Comparison of ENCODE assay signal across 8 cellular contexts in the genomic region with DNA sequence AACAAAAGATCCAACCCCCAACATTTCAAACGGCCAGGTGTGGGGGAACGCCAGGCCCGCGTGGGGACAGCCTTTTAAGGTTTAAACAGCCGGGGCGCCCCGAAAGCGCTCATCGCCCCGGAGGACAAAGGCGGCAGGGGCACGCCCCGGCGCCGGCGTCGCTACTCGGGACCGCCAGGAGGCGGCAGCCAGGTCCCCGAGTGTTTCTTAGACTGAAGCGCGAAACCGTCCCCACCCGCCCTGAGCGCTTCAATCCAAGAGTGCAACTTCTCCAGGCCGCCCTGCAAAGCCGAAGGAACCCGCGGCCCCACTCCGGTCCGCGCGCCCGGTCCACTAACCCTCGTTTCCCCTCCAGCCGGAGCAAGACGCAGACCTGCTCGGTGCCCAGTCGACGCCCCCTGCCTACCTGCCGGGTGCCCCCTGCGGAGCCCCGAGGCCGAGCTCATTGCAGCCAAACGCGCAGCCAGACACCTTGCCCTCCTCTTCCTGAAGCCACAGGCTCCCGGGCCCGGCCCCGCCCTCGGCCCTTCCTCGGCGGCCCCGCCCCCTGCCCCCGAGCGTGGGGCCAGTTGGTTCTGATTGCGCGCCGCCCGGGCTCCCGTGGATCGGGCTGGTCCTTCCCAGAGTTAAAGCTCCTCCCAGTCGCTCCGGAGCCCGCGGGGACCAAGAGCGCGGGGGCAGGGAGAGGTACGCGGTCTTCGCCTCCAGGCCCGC. TPM values are rescaled to one million over a fixed set of nuclear protein-coding genes. Genes with fewer than 3 reads are reported as not detected.
A peak's percentile ranks its signal among the peaks of the same experiment; 100 is the strongest.
DNase-seq lines count a peak whose midpoint lies in the region; ATAC-seq and TF ChIP-seq lines count a peak whose summit lies in the region.

Gene CASP6, minus strand, starts transcription at position 496 of the 714 bp plus-strand sequence. Its CDS starts 50 bp downstream, at position 446.

- peaks cover 12 to 42% (median 22%) of the 10 kb centered on the region in 6 donors for H3K4me1 ChIP-seq in spleen

- POLR2A ChIA-PET in AG04450 (lab: Yijun Ruan, JAX) = interaction anchor here (0.7 kb wide), 2 partner anchors 185 to 1342 kb away, joined by 3 read pairs; no protein-coding TSS in a partner anchor

- H3K4me3 ChIP-seq in AG04450 (ENCODE audit: low read depth, low read length) (peak within 1 kb of the TSS; percentile 86), spleen (peak within 1 kb of the TSS; percentile 53 to 90 (median 78))

- H3K36me3 ChIP-seq in spleen = peaks cover 0 to 6% (median 0%) of the 10 kb centered on the region in 6 donors

- H3K27ac ChIP-seq in AG04450 (ENCODE audit: low read depth, low read length) = peak within 1 kb of the TSS; percentile 71
- peak within 1 kb of the TSS; percentile 65 for H3K27ac ChIP-seq in caudate nucleus (ENCODE audit: low read depth, low read length)
- peak within 1 kb of the TSS; percentile 74 to 91 (median 87) for H3K27ac ChIP-seq in spleen

- intact Hi-C loops in spleen (cut with DNase I; ENCODE audit: low total_unique reads) = loop anchor here (10.0 kb wide), 2 partner anchors 122 to 138 kb away; partner anchors contain the start of genes MCUB and RRH

- peak within 1 kb of the TSS; percentile 36 to 88 (median 78) for H3K27ac Mint-ChIP-seq in immature natural killer cell

- no peak for TF ChIP-seq POLR2A in spleen (IDR thresholded peaks at IDR 0.05)

- CTCF ChIA-PET in AG04450 (lab: Charles Lee) = interaction anchor here (1.0 to 4.9 kb wide), 4 partner anchors 14 to 278 kb away, joined by 3 to 28 read pairs (median 5); partner anchors contain the start of gene PLA2G12A

- H3K27me3 Mint-ChIP-seq in immature natural killer cell (ENCODE audit: low read depth in 3 of 3) = peaks cover 0 to 2% (median 0%) of the 10 kb centered on the region in 3 donors

- H3K27me3 ChIP-seq in AG04450 (ENCODE audit: control insufficient read depth, insufficient read depth, low read length) (no peaks in the 10 kb centered on the region), spleen (replicated peaks in 1 of 7) (no peaks in the 10 kb centered on the region)

- WGBS in spleen, 5 donors = 1 to 2% (median 1%) methylated on average over 10 to 72 of the region's 72 CpGs

- H3K4me1 Mint-ChIP-seq in immature natural killer cell = peaks cover 21 to 24% of the 10 kb centered on the region in 2 donors

- ATAC-seq in GM18861 (IDR thresholded peaks at IDR 0.05; ENCODE audit: unreplicated experiment) (peak; percentile 63), HG03095 (IDR thresholded peaks at IDR 0.05; ENCODE audit: unreplicated experiment) (peak; percentile 72)

- H3K36me3 Mint-ChIP-seq in immature natural killer cell = no peaks in the 10 kb centered on the region

- DNase-seq in AG04450 (ENCODE audit: low read depth, low spot score) (peak; percentile 21), NCI-H2196 (lab: John Stamatoyannopoulos, UW; ENCODE audit: unreplicated experiment) (peak; percentile 68), caudate nucleus (lab: John Stamatoyannopoulos, UW) (peak in 58 of 61 donors; percentile 12 to 83 (median 55)), immature natural killer cell (peak; percentile 59 to 65 (median 63)), spleen (peak; percentile 95)
- peak; percentile 30 to 66 (median 51) for DNase-seq in activated CD4-positive, CD25-positive, alpha-beta regulatory T cell (lab: John Stamatoyannopoulos, UW)

- no peaks in the 10 kb centered on the region; the same call in 1 of the 2 replicates for H3K9me3 ChIP-seq in AG04450 (ENCODE audit: control insufficient read depth, insufficient read depth, low read length)
- H3K9me3 ChIP-seq in spleen = no peaks in the 10 kb centered on the region

- H3K4me3 Mint-ChIP-seq in immature natural killer cell = peak within 1 kb of the TSS; percentile 88 to 97 (median 94)

- TF ChIP-seq CTCF in AG04450 (IDR thresholded peaks at IDR 0.05; ENCODE audit: low read depth, low read length) (peak; percentile 71), spleen (IDR thresholded peaks at IDR 0.05 in 8 of 11, conservative IDR thresholded peaks at IDR 0.05 in 3 of 11) (peak; percentile 46 to 88 (median 72))

- no peaks in the 10 kb centered on the region for H3K9me3 Mint-ChIP-seq in immature natural killer cell

RNA-seq across cellular contexts. Expression of gene CASP6, which starts in this region (rescaled TPM):
- 38.9 and 44.8 TPM in 2 replicates for polyA plus RNA-seq in AG04450 (2011; rRNA removed)
- polyA minus RNA-seq in AG04450 (2011; rRNA and poly(A)+ RNA removed) = 22.8 and 38.7 TPM in 2 replicates
- 10 to 100 TPM; 15.5 to 22.6 (median 17.9) TPM for polyA plus RNA-seq in immature natural killer cell
- 10 to 100 TPM; 11.5 to 34.5 (median 15.4) TPM for total RNA-seq in spleen
- 10 to 100 TPM in 2 of 3 donors, 1 to 10 TPM in 1; 7.7 to 15.3 (median 10.1) TPM for polyA plus RNA-seq in spleen

Comparison
In these comparisons a context has a peak if more than half of its experiments do, and no peak if none do; other contexts are left out.
1. Peak in every context shown above with its lines: DNase-seq, ATAC-seq, H3K4me3 ChIP-seq and H3K27ac ChIP-seq.
2. DNase-seq: peak in every context shown above with its lines; median percentile 95 in spleen; 68 in NCI-H2196; 63 in immature natural killer cell; 55 in caudate nucleus; 51 in activated CD4-positive, CD25-positive, alpha-beta regulatory T cell; 21 in AG04450.